ENCODE assay signal across 24 cellular contexts in genomic region chr1:49226758-49227157, GRCh38.
A peak's percentile ranks its signal among the peaks of the same experiment; 100 is the strongest.
DNase-seq lines count a peak whose midpoint lies in the region; ATAC-seq, FAIRE-seq and TF ChIP-seq lines count a peak whose summit lies in the region.
"Had no signal": no experiment of that assay in that cellular context is flagged by ENCODE, and none has a peak within 500 bp of the region (broad histone marks: within the 10 kb centered on the region; RNA-seq: fewer than 3 reads in every experiment).

No MANE protein-coding gene starts in this region.

- in situ Hi-C loops in HepG2 (cut with HindIII; ENCODE audit: extremely low pct_ligation_motif_present, low pct_unique_long_range_greater_than_20kb), result no loop called here

- 16% methylated on average over 1 of the region's 1 CpG for WGBS in liver
- WGBS in HepG2 (ENCODE audit: low lambda C conversion rate), result 8% methylated on average over 1 of the region's 1 CpG
- 11% methylated on average over 1 of the region's 1 CpG for WGBS in right lobe of liver (ENCODE audit: insufficient coverage, low coverage, low lambda C conversion rate, missing lambda C conversion rate)
- 0 to 5% methylated on average over 1 of the region's 1 CpG for WGBS in tibial nerve, 2 donors

- H3K4me3 ChIP-seq in liver (ENCODE audit: low read depth in 1 of 3, low read length in 3 of 3), result no peak overlapping the region
- H3K4me3 ChIP-seq in HepG2 (replicated peaks in 1 of 3; ENCODE audit: insufficient read depth in 1 of 3, low read depth in 2 of 3, low read length in 3 of 3), result no peak overlapping the region
- no peak overlapping the region for H3K4me3 ChIP-seq in epithelial cell of proximal tubule (ENCODE audit: low read depth, low read length)
- H3K4me3 ChIP-seq in right lobe of liver, result no peak overlapping the region
- no peak overlapping the region for H3K4me3 ChIP-seq in retinal pigment epithelial cell (ENCODE audit: low read length)
- H3K4me3 ChIP-seq in tibial nerve, result no peak overlapping the region

- POLR2A ChIA-PET in HepG2 (lab: Yijun Ruan, JAX), result no interaction called here

- DNase-seq in HepG2 (ENCODE audit: low spot score) (no peak), epithelial cell of proximal tubule (ENCODE audit: low read depth) (peak; percentile 55), right lobe of liver (no peak), retinal pigment epithelial cell (ENCODE audit: low read depth) (peak; percentile 25), left lobe of liver (ENCODE audit: low spot score) (no peak), tibial nerve (ENCODE audit: low spot score in 2 of 2) (no peak)
- DNase-seq: ACHN; BE2C; C1 segment of cervical spinal cord; Caco-2; CD4-positive, alpha-beta T cell; GOT3; H7; HFFc6 had no signal

- H3K79me2 ChIP-seq in HepG2 (ENCODE audit: insufficient read depth, low read length), result no peaks in the 10 kb centered on the region

- no peak for TF ChIP-seq POLR2A in HepG2 (IDR thresholded peaks at IDR 0.05; ENCODE audit: insufficient read depth in 1 of 2, low read depth in 2 of 2, low read length in 2 of 2)
- no peak for TF ChIP-seq POLR2A in right lobe of liver (IDR thresholded peaks at IDR 0.05)
- no peak for TF ChIP-seq POLR2A in tibial nerve (IDR thresholded peaks at IDR 0.05)

- H3K9ac ChIP-seq in liver (ENCODE audit: low read depth in 1 of 2, low read length in 2 of 2), result no peak overlapping the region
- no peak overlapping the region for H3K9ac ChIP-seq in HepG2 (ENCODE audit: insufficient read depth, low read depth, low read length)

- H3K36me3 ChIP-seq in liver (ENCODE audit: control insufficient read depth in 4 of 4, insufficient read depth in 3 of 4, low read depth in 1 of 4, low read length in 3 of 4) (no peaks in the 10 kb centered on the region), HepG2 (replicated peaks in 1 of 2; ENCODE audit: control insufficient read depth in 1 of 2, insufficient read depth in 2 of 2, low read length in 2 of 2) (no peaks in the 10 kb centered on the region), right lobe of liver (no peaks in the 10 kb centered on the region), tibial nerve (no peaks in the 10 kb centered on the region)
- H3K36me3 ChIP-seq: BE2C had no signal

- intact Hi-C loops in HepG2 (cut with micrococcal nuclease; ENCODE audit: unreplicated experiment) (no loop called here), right lobe of liver (cut with DNase I) (no loop called here)

- no peak overlapping the region for H2AFZ ChIP-seq in HepG2 (ENCODE audit: low read length)

- ATAC-seq in HepG2 (no peak), right lobe of liver (peak in 3 of 4 donors; percentile 31 to 67 (median 61)), left lobe of liver (no peak), GM19467 (IDR thresholded peaks at IDR 0.05; ENCODE audit: unreplicated experiment) (no peak)
- ATAC-seq: HCT116 had no signal

- H4K20me1 ChIP-seq in HepG2 (ENCODE audit: insufficient read depth, low read length), result no peaks in the 10 kb centered on the region

- H3K4me1 ChIP-seq in liver (ENCODE audit: control insufficient read depth in 4 of 4, insufficient read depth in 4 of 4, low read length in 3 of 4) (no peaks in the 10 kb centered on the region), HepG2 (ENCODE audit: insufficient read depth, low read length) (no peaks in the 10 kb centered on the region), right lobe of liver (no peaks in the 10 kb centered on the region), tibial nerve (no peaks in the 10 kb centered on the region)
- H3K4me1 ChIP-seq: BE2C, Caco-2 had no signal

- no peak overlapping the region for H3K4me2 ChIP-seq in HepG2 (ENCODE audit: low read depth, low read length)

- TF ChIP-seq RAD21 in liver (IDR thresholded peaks at IDR 0.05) (no peak), HepG2 (CRISPR knock-in tag; IDR thresholded peaks at IDR 0.05) (no peak)

- H3K27ac ChIP-seq in liver (ENCODE audit: low read depth in 1 of 2, low read length in 2 of 2) (no peak overlapping the region), HepG2 (ENCODE audit: extremely low read length, insufficient read depth, low read length) (no peak overlapping the region), right lobe of liver (no peak overlapping the region), tibial nerve (no peak overlapping the region)
- H3K27ac ChIP-seq: HL-60 had no signal

- no peaks in the 10 kb centered on the region for H3K9me3 ChIP-seq in liver (ENCODE audit: control insufficient read depth in 4 of 4, low read length in 3 of 4)
- H3K9me3 ChIP-seq in HepG2 (ENCODE audit: low read length), result peaks cover 83% of the 10 kb centered on the region
- no peaks in the 10 kb centered on the region for H3K9me3 ChIP-seq in right lobe of liver
- no peaks in the 10 kb centered on the region for H3K9me3 ChIP-seq in tibial nerve
- H3K9me3 ChIP-seq: BE2C, Caco-2 had no signal

- no peak for FAIRE-seq in HepG2 (lab: Jason Lieb, UNC)
- FAIRE-seq: A204.1, D721Med, G401.6, GM12891, GM18507, HTR-8/SVneo had no signal

- TF ChIP-seq EP300 in HepG2 (IDR thresholded peaks at IDR 0.05; ENCODE audit: low read depth in 2 of 2, low read length in 2 of 2), result no peak
- TF ChIP-seq EP300 in HepG2 (CRISPR knock-in tag; IDR thresholded peaks at IDR 0.05; ENCODE audit: borderline replicate concordance), result no peak
- TF ChIP-seq EP300 in tibial nerve (IDR thresholded peaks at IDR 0.05), result no peak

- BruUV-seq in HepG2 (replicated peaks; lab: Mats Ljungman, UMichigan), result no TSS peak

- CTCF ChIA-PET in HepG2 (lab: Yijun Ruan, JAX; ENCODE audit: low intra/inter-chr PET ratio, low total read pairs), result no interaction called here

- H3K27me3 ChIP-seq in liver (ENCODE audit: control insufficient read depth in 4 of 4, insufficient read depth in 4 of 4, low read length in 3 of 4), result no peaks in the 10 kb centered on the region
- no peaks in the 10 kb centered on the region for H3K27me3 ChIP-seq in HepG2 (ENCODE audit: control insufficient read depth in 1 of 2, insufficient read depth in 2 of 2, low read length in 2 of 2)
- no peaks in the 10 kb centered on the region for H3K27me3 ChIP-seq in right lobe of liver
- H3K27me3 ChIP-seq in tibial nerve, result no peaks in the 10 kb centered on the region
- H3K27me3 ChIP-seq: BE2C had no signal

- TF ChIP-seq CTCF in liver (IDR thresholded peaks at IDR 0.05; ENCODE audit: low read depth, low read length, missing input control) (no peak), HepG2 (CRISPR knock-in tag; IDR thresholded peaks at IDR 0.05) (no peak), epithelial cell of proximal tubule (conservative IDR thresholded peaks at IDR 0.05; ENCODE audit: low read depth, low read length) (no peak), right lobe of liver (IDR thresholded peaks at IDR 0.05) (no peak), retinal pigment epithelial cell (conservative IDR thresholded peaks at IDR 0.05; ENCODE audit: low read depth, low read length) (no peak), tibial nerve (IDR thresholded peaks at IDR 0.05) (no peak)

TF ChIP-seq in liver, 16 proteins besides CTCF, POLR2A, EP300 and RAD21:
- TF ChIP-seq GABPA (IDR thresholded peaks at IDR 0.05 in 1 of 2, conservative IDR thresholded peaks at IDR 0.05 in 1 of 2) (no peak), NR2F2 (IDR thresholded peaks at IDR 0.05) (peak; percentile 12)
- TF ChIP-seq, protein P1, sequence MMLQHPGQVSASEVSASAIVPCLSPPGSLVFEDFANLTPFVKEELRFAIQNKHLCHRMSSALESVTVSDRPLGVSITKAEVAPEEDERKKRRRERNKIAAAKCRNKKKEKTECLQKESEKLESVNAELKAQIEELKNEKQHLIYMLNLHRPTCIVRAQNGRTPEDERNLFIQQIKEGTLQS (IDR thresholded peaks at IDR 0.05), result no peak
TF ChIP-seq in liver: peak in this region for 1.

TF ChIP-seq in HepG2, 621 proteins besides CTCF, POLR2A, EP300 and RAD21:
- TF ChIP-seq PHF8 (CRISPR knock-in tag; IDR thresholded peaks at IDR 0.05) (no peak), ZNF83 (CRISPR knock-in tag; IDR thresholded peaks at IDR 0.05; ENCODE audit: borderline replicate concordance) (no peak)

Comparison
In these comparisons a context has a peak if more than half of its experiments do, and no peak if none do; other contexts are left out.
1. ATAC-seq: peak in right lobe of liver (3 of 4); none in HepG2 (single experiment), left lobe of liver (single experiment) and GM19467 (single experiment).
2. DNase-seq: peak in epithelial cell of proximal tubule (single experiment) and retinal pigment epithelial cell (single experiment); none in HepG2 (single experiment), right lobe of liver (0 of 3), left lobe of liver (single experiment) and tibial nerve (0 of 2).